22 cellular contexts compared by ENCODE assay signal in genomic region chr18:25459814-25460213, GRCh38.
"Had no signal": no experiment of that assay in that cellular context is flagged by ENCODE, and none has a peak within 500 bp of the region (broad histone marks: within the 10 kb centered on the region; RNA-seq: fewer than 3 reads in every experiment).

No MANE protein-coding gene starts in this region.

- DNase-seq: activated CD4-positive, alpha-beta T cell treated with anti-CD3 and anti-CD28 coated beads for 36 hours; activated CD4-positive, CD25-positive, alpha-beta regulatory T cell; activated CD8-positive, alpha-beta memory T cell treated with anti-CD3 and anti-CD28 coated beads for 24 hours; activated gamma-delta T cell; activated naive CD4-positive, alpha-beta T cell treated with anti-CD3 and anti-CD28 coated beads, Interleukin-2, amount 10 ng/mL, durations not matched to agents 7 days and 5 days; activated naive CD8-positive, alpha-beta T cell treated with anti-CD3 and anti-CD28 coated beads, Interleukin-2, amount 10 ng/mL, durations not matched to agents 7 days and 5 days; amniotic stem cell; caudate nucleus; endodermal cell; head of caudate nucleus; hippocampal formation; immature natural killer cell; midbrain; naive thymus-derived CD4-positive, alpha-beta T cell; right cardiac atrium; stimulated activated CD4-positive, alpha-beta T cell treated with anti-CD3 and anti-CD28 coated beads, Interleukin-2, amount 100 ng/mL, for 48 hours; stimulated activated naive CD4-positive, alpha-beta T cell treated with Interleukin-2 at 50 U/mL for 16 hours; T-cell; transverse colon had no signal

- FAIRE-seq: urothelium cell line had no signal

- H3K9me3 ChIP-seq: gastroesophageal sphincter, transverse colon had no signal

- H3K4me1 ChIP-seq: gastroesophageal sphincter, transverse colon had no signal

- ATAC-seq: activated CD4-positive, alpha-beta T cell treated with anti-CD3 and anti-CD28 coated beads for 36 hours; esophagus mucosa; gastroesophageal sphincter; naive thymus-derived CD4-positive, alpha-beta T cell; right cardiac atrium; T-cell had no signal

- H3K27me3 ChIP-seq: gastroesophageal sphincter, transverse colon had no signal

- H3K36me3 ChIP-seq: gastroesophageal sphincter, transverse colon had no signal

- H3K4me3 ChIP-seq: gastroesophageal sphincter, transverse colon had no signal

- H3K27ac ChIP-seq: gastroesophageal sphincter, transverse colon had no signal
